In the genomic region with DNA sequence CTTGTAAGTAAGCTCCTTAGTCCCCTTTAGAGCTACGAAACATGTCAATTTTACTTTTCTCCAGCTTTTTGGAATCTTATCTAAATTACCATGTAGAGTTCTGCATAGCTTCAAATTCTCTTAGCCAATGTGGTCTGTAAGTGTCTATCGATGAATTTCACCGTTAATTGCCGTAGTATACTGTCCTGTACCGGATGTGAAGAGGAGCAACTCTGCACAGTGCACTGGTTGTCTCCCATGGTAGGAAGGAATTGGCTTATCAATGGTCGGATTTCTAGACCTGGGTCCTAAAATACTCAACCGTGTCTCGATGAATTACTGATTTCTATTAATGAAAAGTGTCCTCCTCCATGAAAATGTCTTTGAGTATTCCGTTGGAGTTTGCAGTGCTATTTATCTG, we compare ENCODE assay signal across 8 cellular contexts. TPM values are rescaled to one million over a fixed set of nuclear protein-coding genes. Genes with fewer than 3 reads are reported as not detected.
DNase-seq lines count a peak whose midpoint lies in the region; ATAC-seq and TF ChIP-seq lines count a peak whose summit lies in the region.

No MANE protein-coding gene starts in this region.

- no peak for TF ChIP-seq CTCF in BJ (IDR thresholded peaks at IDR 0.05; ENCODE audit: insufficient read depth, low read depth, low read length)
- no peak for TF ChIP-seq CTCF in cardiac fibroblast (IDR thresholded peaks at IDR 0.05; ENCODE audit: low read depth, low read length)

- DNase-seq in BJ (ENCODE audit: low read depth) (no peak), cardiac fibroblast (ENCODE audit: low read depth in 2 of 2) (peak in 1 of 2 donors; percentile 26), NK-92 (lab: John Stamatoyannopoulos, UW; ENCODE audit: unreplicated experiment) (no peak), NCI-H2029 (lab: John Stamatoyannopoulos, UW) (no peak), anterior cingulate cortex (lab: John Stamatoyannopoulos, UW) (no peak)

- no peaks in the 10 kb centered on the region for H3K4me1 ChIP-seq in mucosa of stomach (ENCODE audit: control insufficient read depth, insufficient read depth, low read length)

- ATAC-seq in HG03460 (IDR thresholded peaks at IDR 0.05; ENCODE audit: unreplicated experiment) = peak; percentile 28
- no peak for ATAC-seq in HG03135 (IDR thresholded peaks at IDR 0.05; ENCODE audit: unreplicated experiment)

- H3K27me3 ChIP-seq in BJ (ENCODE audit: control insufficient read depth, insufficient read depth, low read length) (no peaks in the 10 kb centered on the region), mucosa of stomach (ENCODE audit: control insufficient read depth, insufficient read depth, low read length) (no peaks in the 10 kb centered on the region)

- POLR2A ChIA-PET in BJ (lab: Charles Lee) = interaction anchor here (0.5 kb wide), 1 partner anchor 16 kb away, joined by 3 read pairs; no protein-coding TSS in a partner anchor

- CTCF ChIA-PET in BJ (lab: Yijun Ruan, JAX) = interaction anchor here (1.7 kb wide), 1 partner anchor 11 kb away, joined by 7 read pairs; no protein-coding TSS in a partner anchor

- no peaks in the 10 kb centered on the region for H3K9me3 ChIP-seq in mucosa of stomach (ENCODE audit: control insufficient read depth, low read length)

- peak overlapping the region; percentile 99 for H3K4me3 ChIP-seq in BJ (ENCODE audit: low read depth, low read length)
- H3K4me3 ChIP-seq in cardiac fibroblast (replicated peaks in 1 of 2; ENCODE audit: low read depth in 2 of 2, low read length in 2 of 2) = peak overlapping the region; percentile 67 to 97
- H3K4me3 ChIP-seq in mucosa of stomach (ENCODE audit: low read length) = no peak overlapping the region

- no peaks in the 10 kb centered on the region for H3K36me3 ChIP-seq in BJ (ENCODE audit: control insufficient read depth, insufficient read depth, low read length)
- no peaks in the 10 kb centered on the region for H3K36me3 ChIP-seq in mucosa of stomach (ENCODE audit: control insufficient read depth, insufficient read depth, low read length)

- H3K9ac ChIP-seq in mucosa of stomach (ENCODE audit: low read length) = peak overlapping the region; percentile 12

RNA-seq across cellular contexts. Expression of gene NOP58, which starts 1.9 kb away (rescaled TPM):
- polyA plus RNA-seq in BJ (2011; rRNA removed) = 22.3 and 36.1 TPM in 2 replicates
- polyA minus RNA-seq in BJ (2011; rRNA and poly(A)+ RNA removed) = 18.0 and 31.1 TPM in 2 replicates

RNA-seq across cellular contexts. Expression of gene SUMO1, which starts 29.1 kb away (rescaled TPM):
- 48.0 and 103 TPM in 2 replicates for polyA plus RNA-seq in BJ (2011; rRNA removed)
- 38.4 and 41.0 TPM in 2 replicates for polyA minus RNA-seq in BJ (2011; rRNA and poly(A)+ RNA removed)
